In the genomic region with DNA sequence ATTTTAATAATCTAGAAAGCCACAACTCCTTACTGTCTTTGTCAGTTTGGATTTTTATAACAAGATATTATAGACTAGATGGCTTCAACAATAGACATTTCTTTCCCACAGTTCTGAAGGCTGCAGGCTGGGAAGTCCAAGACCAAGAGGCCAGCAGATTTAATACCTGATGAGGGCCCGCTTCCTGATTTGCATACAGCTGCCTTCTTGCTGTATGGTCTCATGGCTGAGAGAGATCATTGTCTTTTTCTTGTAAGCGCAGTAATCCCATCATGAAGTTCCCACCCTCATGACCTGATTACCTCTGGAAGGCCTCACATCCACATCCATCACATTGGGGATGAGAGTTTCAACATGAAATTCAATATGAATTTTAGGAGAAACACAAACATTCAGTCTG, we compare ENCODE assay signal across 27 cellular contexts. TPM values are rescaled to one million over a fixed set of nuclear protein-coding genes. Genes with fewer than 3 reads are reported as not detected.
A peak's percentile ranks its signal among the peaks of the same experiment; 100 is the strongest.
DNase-seq lines count a peak whose midpoint lies in the region; ATAC-seq lines count a peak whose summit lies in the region.
"Had no signal": no experiment of that assay in that cellular context is flagged by ENCODE, and none has a peak within 500 bp of the region (broad histone marks: within the 10 kb centered on the region; RNA-seq: fewer than 3 reads in every experiment).

No MANE protein-coding gene starts in this region.

- peak in 2 of 3 experiments; percentile 9 to 45 for DNase-seq in NCI-H1417 (lab: John Stamatoyannopoulos, UW)
- no peak for DNase-seq in NCI-H1417 treated with DMSO at 0.1 percent for 48 hours (lab: John Stamatoyannopoulos, UW)
- peak; percentile 11 for DNase-seq in NCI-H187 treated with DMSO at 0.1 percent for 48 hours (lab: John Stamatoyannopoulos, UW)
- peak; percentile 82 for DNase-seq in NCI-H526 treated with DMSO at 0.1 percent for 48 hours (lab: John Stamatoyannopoulos, UW)
- DNase-seq in mesenchymal stem cell: no peak
- DNase-seq in activated T-cell treated with anti-CD3 and anti-CD28 coated beads, Interleukin-2, amount 50 U/mL, for 48 hours: no peak
- DNase-seq: activated CD4-positive, alpha-beta T cell treated with anti-CD3 and anti-CD28 coated beads for 48 hours; activated T-cell treated with anti-CD3 and anti-CD28 coated beads for 4 hours; amygdala; brain microvascular endothelial cell; cerebellar nuclear complex; DND-41; foreskin fibroblast; NCI-H1930; stimulated activated CD4-positive, alpha-beta T cell treated with anti-CD3 and anti-CD28 coated beads, Interleukin-15, amount 100 ng/mL, for 24 hours; stimulated activated CD4-positive, alpha-beta T cell treated with anti-CD3 and anti-CD28 coated beads, Interleukin-4, amount 100 ng/mL, for 4 hours; T-cell; transverse colon; WERI-Rb-1 had no signal

- H4K8ac ChIP-seq in mesenchymal stem cell (ENCODE audit: low read length): no peak overlapping the region

- 100% methylated on average over 1 of the region's 2 CpGs for WGBS in mesenchymal stem cell

- no peak overlapping the region for H3K4me2 ChIP-seq in mesenchymal stem cell (ENCODE audit: low read length, poor library complexity, severe bottlenecking)

- H3K79me1 ChIP-seq in mesenchymal stem cell (replicated peaks; ENCODE audit: low read length, poor library complexity, severe bottlenecking): peaks cover 23% of the 10 kb centered on the region

- no peak overlapping the region for H2BK5ac ChIP-seq in mesenchymal stem cell (ENCODE audit: low read depth, low read length, poor library complexity, severe bottlenecking)

- no peak overlapping the region for H2BK12ac ChIP-seq in mesenchymal stem cell (ENCODE audit: low read length in 2 of 2)

- ATAC-seq in HG02610 (IDR thresholded peaks at IDR 0.05; ENCODE audit: unreplicated experiment) (no peak), GM18502 (IDR thresholded peaks at IDR 0.05; ENCODE audit: poor library complexity, unreplicated experiment) (no peak)
- ATAC-seq: activated naive CD4-positive, alpha-beta T cell treated with anti-CD3 and anti-CD28 coated beads, Interleukin-2, amount 50 U/mL, for 72 hours; left lobe of liver; T-cell had no signal

- no peaks in the 10 kb centered on the region for H3K9me3 ChIP-seq in mesenchymal stem cell (ENCODE audit: control insufficient read depth, low read length)

- H3K23ac ChIP-seq in mesenchymal stem cell (ENCODE audit: low read length in 2 of 2): no peak overlapping the region

- H2BK120ac ChIP-seq in mesenchymal stem cell (ENCODE audit: low read depth, low read length): peak overlapping the region; percentile 5

- no peaks in the 10 kb centered on the region for H3K4me1 ChIP-seq in mesenchymal stem cell (ENCODE audit: control insufficient read depth, insufficient read depth, low read depth, low read length)
- H3K4me1 ChIP-seq: esophagus muscularis mucosa, transverse colon had no signal

- no peak overlapping the region for H2AFZ ChIP-seq in mesenchymal stem cell (ENCODE audit: low read depth, low read length)

- no peak overlapping the region for H3K18ac ChIP-seq in mesenchymal stem cell (ENCODE audit: low read depth in 1 of 2, low read length in 2 of 2)

- no peak overlapping the region for H3K14ac ChIP-seq in mesenchymal stem cell (ENCODE audit: low read length in 2 of 2)

- H4K91ac ChIP-seq in mesenchymal stem cell (ENCODE audit: low read length): no peak overlapping the region

- no peaks in the 10 kb centered on the region for H3K27me3 ChIP-seq in mesenchymal stem cell (ENCODE audit: control insufficient read depth in 1 of 2, insufficient read depth in 1 of 2, low read length in 2 of 2)
- H3K27me3 ChIP-seq: brain microvascular endothelial cell, esophagus muscularis mucosa, transverse colon had no signal

- H2BK15ac ChIP-seq in mesenchymal stem cell (ENCODE audit: low read depth, poor library complexity, severe bottlenecking): no peak overlapping the region

- H2AK5ac ChIP-seq in mesenchymal stem cell (ENCODE audit: low read length, severe bottlenecking): no peak overlapping the region

- H3K36me3 ChIP-seq in mesenchymal stem cell (ENCODE audit: control insufficient read depth in 1 of 2, insufficient read depth in 2 of 2, low read depth in 1 of 2, low read length in 2 of 2): peaks cover 0 to 5% of the 10 kb centered on the region in 2 experiments
- H3K36me3 ChIP-seq: brain microvascular endothelial cell, esophagus muscularis mucosa, HAP-1, transverse colon, WERI-Rb-1 had no signal

- no peak overlapping the region for H3K9ac ChIP-seq in mesenchymal stem cell (ENCODE audit: low read length)

- H3K27ac ChIP-seq in mesenchymal stem cell (ENCODE audit: low read length, poor library complexity, severe bottlenecking): no peak overlapping the region
- H3K27ac ChIP-seq: 22Rv1, brain microvascular endothelial cell, C4-2B, esophagus muscularis mucosa, transverse colon, WERI-Rb-1 had no signal

- H3K4ac ChIP-seq in mesenchymal stem cell (ENCODE audit: low read depth in 1 of 2, low read length in 2 of 2): no peak overlapping the region

- H3K4me3 ChIP-seq in mesenchymal stem cell (ENCODE audit: insufficient read depth in 1 of 2, low read depth in 1 of 2, low read length in 2 of 2): no peak overlapping the region
- H3K4me3 ChIP-seq: esophagus muscularis mucosa, HAP-1, transverse colon had no signal

RNA-seq across cellular contexts. Expression of a gene that starts 9.8 kb away (rescaled TPM):
- polyA plus RNA-seq in mesenchymal stem cell (2013, experiment 1 of 2): 10.5 TPM
- 11.0 TPM for polyA plus RNA-seq in mesenchymal stem cell (2013, experiment 2 of 2)

RNA-seq across cellular contexts. Expression of a gene that starts 45.2 kb away (rescaled TPM):
- polyA plus RNA-seq in mesenchymal stem cell (2013, experiment 1 of 2): 13.6 TPM
- polyA plus RNA-seq in mesenchymal stem cell (2013, experiment 2 of 2): 15.4 TPM

Comparison
In these comparisons a context has a peak if more than half of its experiments do, and no peak if none do; other contexts are left out.
1. DNase-seq: peak in NCI-H1417 (2 of 3), NCI-H187 treated with DMSO at 0.1 percent for 48 hours (single experiment) and NCI-H526 treated with DMSO at 0.1 percent for 48 hours (single experiment); none in NCI-H1417 treated with DMSO at 0.1 percent for 48 hours (single experiment), mesenchymal stem cell (single experiment) and activated T-cell treated with anti-CD3 and anti-CD28 coated beads, Interleukin-2, amount 50 U/mL, for 48 hours (0 of 2).